Comparison of ENCODE assay signal across 1 cellular context in the genomic region with DNA sequence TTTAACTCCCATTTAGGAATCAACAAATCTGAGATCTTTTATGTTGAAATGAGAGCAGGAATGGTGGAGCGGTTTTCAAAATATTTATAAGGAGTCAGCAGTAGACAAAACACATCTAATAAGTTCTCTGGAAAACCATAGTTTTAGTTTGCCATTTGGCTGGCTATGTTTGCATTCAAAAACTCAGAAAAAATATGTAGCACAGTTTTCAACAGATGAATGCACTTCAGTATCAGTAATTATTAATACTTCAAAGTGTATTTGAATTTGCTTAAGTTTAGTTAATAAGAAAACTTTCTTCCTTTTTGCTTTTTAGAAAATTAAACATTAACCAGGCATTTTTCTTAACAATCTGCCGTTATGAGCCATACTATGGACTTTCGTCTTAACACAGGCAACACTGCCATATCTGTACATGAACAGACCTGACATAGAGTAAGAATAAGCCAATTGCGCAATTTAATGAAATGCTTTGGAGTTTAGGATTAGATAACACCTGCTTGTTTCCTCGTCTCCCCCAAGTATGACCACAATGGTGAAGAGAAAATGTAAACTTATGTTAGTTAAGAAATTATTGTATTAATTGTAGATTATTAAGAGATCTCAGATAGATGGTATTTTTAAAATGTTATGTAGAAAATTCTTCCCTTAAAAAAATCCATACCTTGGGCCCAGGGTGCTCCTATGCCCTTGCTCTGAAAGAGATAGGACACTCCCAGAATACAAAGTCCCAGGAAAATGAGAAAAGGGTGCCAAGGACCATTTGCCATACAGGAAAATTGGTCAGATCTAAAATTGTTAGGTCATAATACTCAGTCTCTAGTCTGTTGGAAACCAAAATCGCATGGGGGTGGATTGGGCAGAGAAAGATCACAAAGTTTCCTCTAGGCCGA.
TF ChIP-seq lines count a peak whose summit lies in the region.

No MANE protein-coding gene starts in this region.

TF ChIP-seq in HepG2, 621 proteins besides CTCF, POLR2A, EP300 and RAD21 (continued from another document and continues in another):
- TF ChIP-seq, protein P1, sequence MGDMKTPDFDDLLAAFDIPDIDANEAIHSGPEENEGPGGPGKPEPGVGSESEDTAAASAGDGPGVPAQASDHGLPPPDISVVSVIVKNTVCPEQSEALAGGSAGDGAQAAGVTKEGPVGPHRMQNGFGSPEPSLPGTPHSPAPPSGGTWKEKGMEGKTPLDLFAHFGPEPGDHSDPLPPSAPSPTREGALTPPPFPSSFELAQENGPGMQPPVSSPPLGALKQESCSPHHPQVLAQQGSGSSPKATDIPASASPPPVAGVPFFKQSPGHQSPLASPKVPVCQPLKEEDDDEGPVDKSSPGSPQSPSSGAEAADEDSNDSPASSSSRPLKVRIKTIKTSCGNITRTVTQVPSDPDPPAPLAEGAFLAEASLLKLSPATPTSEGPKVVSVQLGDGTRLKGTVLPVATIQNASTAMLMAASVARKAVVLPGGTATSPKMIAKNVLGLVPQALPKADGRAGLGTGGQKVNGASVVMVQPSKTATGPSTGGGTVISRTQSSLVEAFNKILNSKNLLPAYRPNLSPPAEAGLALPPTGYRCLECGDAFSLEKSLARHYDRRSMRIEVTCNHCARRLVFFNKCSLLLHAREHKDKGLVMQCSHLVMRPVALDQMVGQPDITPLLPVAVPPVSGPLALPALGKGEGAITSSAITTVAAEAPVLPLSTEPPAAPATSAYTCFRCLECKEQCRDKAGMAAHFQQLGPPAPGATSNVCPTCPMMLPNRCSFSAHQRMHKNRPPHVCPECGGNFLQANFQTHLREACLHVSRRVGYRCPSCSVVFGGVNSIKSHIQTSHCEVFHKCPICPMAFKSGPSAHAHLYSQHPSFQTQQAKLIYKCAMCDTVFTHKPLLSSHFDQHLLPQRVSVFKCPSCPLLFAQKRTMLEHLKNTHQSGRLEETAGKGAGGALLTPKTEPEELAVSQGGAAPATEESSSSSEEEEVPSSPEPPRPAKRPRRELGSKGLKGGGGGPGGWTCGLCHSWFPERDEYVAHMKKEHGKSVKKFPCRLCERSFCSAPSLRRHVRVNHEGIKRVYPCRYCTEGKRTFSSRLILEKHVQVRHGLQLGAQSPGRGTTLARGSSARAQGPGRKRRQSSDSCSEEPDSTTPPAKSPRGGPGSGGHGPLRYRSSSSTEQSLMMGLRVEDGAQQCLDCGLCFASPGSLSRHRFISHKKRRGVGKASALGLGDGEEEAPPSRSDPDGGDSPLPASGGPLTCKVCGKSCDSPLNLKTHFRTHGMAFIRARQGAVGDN (CRISPR knock-in tag; IDR thresholded peaks at IDR 0.05), result no peak
- TF ChIP-seq DPF2 (CRISPR knock-in tag; IDR thresholded peaks at IDR 0.05; ENCODE audit: borderline replicate concordance, low read depth) (peak; percentile 52; the same call in 1 of the 2 replicates), MAF1 (CRISPR knock-in tag; IDR thresholded peaks at IDR 0.05; ENCODE audit: borderline replicate concordance) (no peak), MBNL3 (CRISPR knock-in tag; conservative IDR thresholded peaks at IDR 0.05) (no peak), ZNF180 (CRISPR knock-in tag; IDR thresholded peaks at IDR 0.05; ENCODE audit: borderline replicate concordance, low read depth) (no peak), CBX2 (IDR thresholded peaks at IDR 0.05; ENCODE audit: low read depth, low read length) (no peak), CBX2 (CRISPR knock-in tag; IDR thresholded peaks at IDR 0.05; ENCODE audit: low read depth) (no peak), ZNF329 (CRISPR knock-in tag; IDR thresholded peaks at IDR 0.05; ENCODE audit: low read depth) (no peak), HCFC1 (IDR thresholded peaks at IDR 0.05; ENCODE audit: low read depth, low read length) (no peak), YEATS2 (CRISPR knock-in tag; IDR thresholded peaks at IDR 0.05; ENCODE audit: borderline replicate concordance) (no peak), EEA1 (CRISPR knock-in tag; IDR thresholded peaks at IDR 0.05; ENCODE audit: borderline replicate concordance) (no peak), ZNF468 (CRISPR knock-in tag; IDR thresholded peaks at IDR 0.05) (no peak), LCORL (IDR thresholded peaks at IDR 0.05) (no peak), LCORL (CRISPR knock-in tag; IDR thresholded peaks at IDR 0.05) (no peak), ZNF230 (CRISPR knock-in tag; IDR thresholded peaks at IDR 0.05) (no peak), KDM2A (CRISPR knock-in tag; IDR thresholded peaks at IDR 0.05; ENCODE audit: borderline replicate concordance, low read depth) (no peak), ZNF720 (CRISPR knock-in tag; IDR thresholded peaks at IDR 0.05) (no peak), HHEX (CRISPR knock-in tag; IDR thresholded peaks at IDR 0.05) (no peak), EHMT2 (IDR thresholded peaks at IDR 0.05; ENCODE audit: borderline replicate concordance, low read depth, low read length) (peak; percentile 92; the same call in 1 of the 2 replicates), ELF1 (CRISPR knock-in tag; IDR thresholded peaks at IDR 0.05) (no peak), PTBP1 (IDR thresholded peaks at IDR 0.05; ENCODE audit: low read depth, low read length, poor library complexity, severe bottlenecking) (no peak), ZBTB42 (CRISPR knock-in tag; IDR thresholded peaks at IDR 0.05) (no peak), NR1H2 (CRISPR knock-in tag; IDR thresholded peaks at IDR 0.05; ENCODE audit: borderline replicate concordance, low read depth) (no peak), JUND (CRISPR knock-in tag; IDR thresholded peaks at IDR 0.05) (no peak), SETDB1 (CRISPR knock-in tag; IDR thresholded peaks at IDR 0.05; ENCODE audit: borderline replicate concordance) (no peak), HMG20A (CRISPR knock-in tag; IDR thresholded peaks at IDR 0.05; ENCODE audit: borderline replicate concordance) (peak; percentile 90), PCBP2 (optimal IDR thresholded peaks at IDR 0.05; ENCODE audit: low read depth, low read length, poor library complexity, severe bottlenecking) (no peak), MIER2 (CRISPR knock-in tag; IDR thresholded peaks at IDR 0.05) (no peak), HDAC2 (CRISPR knock-in tag; IDR thresholded peaks at IDR 0.05) (peak; percentile 79), ZNF501 (CRISPR knock-in tag; IDR thresholded peaks at IDR 0.05) (no peak), ZNF34 (CRISPR knock-in tag; IDR thresholded peaks at IDR 0.05; ENCODE audit: borderline replicate concordance) (no peak), SRF (IDR thresholded peaks at IDR 0.05; ENCODE audit: low read depth, low read length) (peak; percentile 87; the same call in 1 of the 2 replicates), SMAD9 (CRISPR knock-in tag; IDR thresholded peaks at IDR 0.05) (no peak), ZNF296 (CRISPR knock-in tag; conservative IDR thresholded peaks at IDR 0.05) (no peak)
- TF ChIP-seq, protein P2, sequence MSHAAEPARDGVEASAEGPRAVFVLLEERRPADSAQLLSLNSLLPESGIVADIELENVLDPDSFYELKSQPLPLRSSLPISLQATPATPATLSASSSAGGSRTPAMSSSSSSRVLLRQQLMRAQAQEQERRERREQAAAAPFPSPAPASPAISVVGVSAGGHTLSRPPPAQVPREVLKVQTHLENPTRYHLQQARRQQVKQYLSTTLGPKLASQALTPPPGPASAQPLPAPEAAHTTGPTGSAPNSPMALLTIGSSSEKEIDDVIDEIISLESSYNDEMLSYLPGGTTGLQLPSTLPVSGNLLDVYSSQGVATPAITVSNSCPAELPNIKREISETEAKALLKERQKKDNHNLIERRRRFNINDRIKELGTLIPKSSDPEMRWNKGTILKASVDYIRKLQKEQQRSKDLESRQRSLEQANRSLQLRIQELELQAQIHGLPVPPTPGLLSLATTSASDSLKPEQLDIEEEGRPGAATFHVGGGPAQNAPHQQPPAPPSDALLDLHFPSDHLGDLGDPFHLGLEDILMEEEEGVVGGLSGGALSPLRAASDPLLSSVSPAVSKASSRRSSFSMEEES (CRISPR knock-in tag; IDR thresholded peaks at IDR 0.05), result no peak
- TF ChIP-seq, protein P3, sequence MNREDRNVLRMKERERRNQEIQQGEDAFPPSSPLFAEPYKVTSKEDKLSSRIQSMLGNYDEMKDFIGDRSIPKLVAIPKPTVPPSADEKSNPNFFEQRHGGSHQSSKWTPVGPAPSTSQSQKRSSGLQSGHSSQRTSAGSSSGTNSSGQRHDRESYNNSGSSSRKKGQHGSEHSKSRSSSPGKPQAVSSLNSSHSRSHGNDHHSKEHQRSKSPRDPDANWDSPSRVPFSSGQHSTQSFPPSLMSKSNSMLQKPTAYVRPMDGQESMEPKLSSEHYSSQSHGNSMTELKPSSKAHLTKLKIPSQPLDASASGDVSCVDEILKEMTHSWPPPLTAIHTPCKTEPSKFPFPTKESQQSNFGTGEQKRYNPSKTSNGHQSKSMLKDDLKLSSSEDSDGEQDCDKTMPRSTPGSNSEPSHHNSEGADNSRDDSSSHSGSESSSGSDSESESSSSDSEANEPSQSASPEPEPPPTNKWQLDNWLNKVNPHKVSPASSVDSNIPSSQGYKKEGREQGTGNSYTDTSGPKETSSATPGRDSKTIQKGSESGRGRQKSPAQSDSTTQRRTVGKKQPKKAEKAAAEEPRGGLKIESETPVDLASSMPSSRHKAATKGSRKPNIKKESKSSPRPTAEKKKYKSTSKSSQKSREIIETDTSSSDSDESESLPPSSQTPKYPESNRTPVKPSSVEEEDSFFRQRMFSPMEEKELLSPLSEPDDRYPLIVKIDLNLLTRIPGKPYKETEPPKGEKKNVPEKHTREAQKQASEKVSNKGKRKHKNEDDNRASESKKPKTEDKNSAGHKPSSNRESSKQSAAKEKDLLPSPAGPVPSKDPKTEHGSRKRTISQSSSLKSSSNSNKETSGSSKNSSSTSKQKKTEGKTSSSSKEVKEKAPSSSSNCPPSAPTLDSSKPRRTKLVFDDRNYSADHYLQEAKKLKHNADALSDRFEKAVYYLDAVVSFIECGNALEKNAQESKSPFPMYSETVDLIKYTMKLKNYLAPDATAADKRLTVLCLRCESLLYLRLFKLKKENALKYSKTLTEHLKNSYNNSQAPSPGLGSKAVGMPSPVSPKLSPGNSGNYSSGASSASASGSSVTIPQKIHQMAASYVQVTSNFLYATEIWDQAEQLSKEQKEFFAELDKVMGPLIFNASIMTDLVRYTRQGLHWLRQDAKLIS (CRISPR knock-in tag; IDR thresholded peaks at IDR 0.05), result no peak
- TF ChIP-seq, protein P4, sequence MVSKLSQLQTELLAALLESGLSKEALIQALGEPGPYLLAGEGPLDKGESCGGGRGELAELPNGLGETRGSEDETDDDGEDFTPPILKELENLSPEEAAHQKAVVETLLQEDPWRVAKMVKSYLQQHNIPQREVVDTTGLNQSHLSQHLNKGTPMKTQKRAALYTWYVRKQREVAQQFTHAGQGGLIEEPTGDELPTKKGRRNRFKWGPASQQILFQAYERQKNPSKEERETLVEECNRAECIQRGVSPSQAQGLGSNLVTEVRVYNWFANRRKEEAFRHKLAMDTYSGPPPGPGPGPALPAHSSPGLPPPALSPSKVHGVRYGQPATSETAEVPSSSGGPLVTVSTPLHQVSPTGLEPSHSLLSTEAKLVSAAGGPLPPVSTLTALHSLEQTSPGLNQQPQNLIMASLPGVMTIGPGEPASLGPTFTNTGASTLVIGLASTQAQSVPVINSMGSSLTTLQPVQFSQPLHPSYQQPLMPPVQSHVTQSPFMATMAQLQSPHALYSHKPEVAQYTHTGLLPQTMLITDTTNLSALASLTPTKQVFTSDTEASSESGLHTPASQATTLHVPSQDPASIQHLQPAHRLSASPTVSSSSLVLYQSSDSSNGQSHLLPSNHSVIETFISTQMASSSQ (IDR thresholded peaks at IDR 0.05; ENCODE audit: low read depth), result peak; percentile 94
- TF ChIP-seq, protein P4 (CRISPR knock-in tag; IDR thresholded peaks at IDR 0.05; ENCODE audit: borderline replicate concordance), result peak; percentile 92; the same call in 1 of the 2 replicates
- TF ChIP-seq, protein P5, sequence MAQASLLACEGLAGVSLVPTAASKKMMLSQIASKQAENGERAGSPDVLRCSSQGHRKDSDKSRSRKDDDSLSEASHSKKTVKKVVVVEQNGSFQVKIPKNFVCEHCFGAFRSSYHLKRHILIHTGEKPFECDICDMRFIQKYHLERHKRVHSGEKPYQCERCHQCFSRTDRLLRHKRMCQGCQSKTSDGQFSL (CRISPR knock-in tag; IDR thresholded peaks at IDR 0.05), result no peak
- TF ChIP-seq, protein P6, sequence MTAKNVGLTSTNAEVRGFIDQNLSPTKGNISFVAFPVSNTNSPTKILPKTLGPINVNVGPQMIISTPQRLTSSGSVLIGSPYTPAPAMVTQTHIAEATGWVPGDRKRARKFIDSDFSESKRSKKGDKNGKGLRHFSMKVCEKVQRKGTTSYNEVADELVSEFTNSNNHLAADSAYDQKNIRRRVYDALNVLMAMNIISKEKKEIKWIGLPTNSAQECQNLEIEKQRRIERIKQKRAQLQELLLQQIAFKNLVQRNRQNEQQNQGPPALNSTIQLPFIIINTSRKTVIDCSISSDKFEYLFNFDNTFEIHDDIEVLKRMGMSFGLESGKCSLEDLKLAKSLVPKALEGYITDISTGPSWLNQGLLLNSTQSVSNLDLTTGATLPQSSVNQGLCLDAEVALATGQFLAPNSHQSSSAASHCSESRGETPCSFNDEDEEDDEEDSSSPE (CRISPR knock-in tag; IDR thresholded peaks at IDR 0.05), result no peak
- TF ChIP-seq, protein P7, sequence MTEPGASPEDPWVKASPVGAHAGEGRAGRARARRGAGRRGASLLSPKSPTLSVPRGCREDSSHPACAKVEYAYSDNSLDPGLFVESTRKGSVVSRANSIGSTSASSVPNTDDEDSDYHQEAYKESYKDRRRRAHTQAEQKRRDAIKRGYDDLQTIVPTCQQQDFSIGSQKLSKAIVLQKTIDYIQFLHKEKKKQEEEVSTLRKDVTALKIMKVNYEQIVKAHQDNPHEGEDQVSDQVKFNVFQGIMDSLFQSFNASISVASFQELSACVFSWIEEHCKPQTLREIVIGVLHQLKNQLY (CRISPR knock-in tag; IDR thresholded peaks at IDR 0.05), result no peak
- TF ChIP-seq, protein P8, sequence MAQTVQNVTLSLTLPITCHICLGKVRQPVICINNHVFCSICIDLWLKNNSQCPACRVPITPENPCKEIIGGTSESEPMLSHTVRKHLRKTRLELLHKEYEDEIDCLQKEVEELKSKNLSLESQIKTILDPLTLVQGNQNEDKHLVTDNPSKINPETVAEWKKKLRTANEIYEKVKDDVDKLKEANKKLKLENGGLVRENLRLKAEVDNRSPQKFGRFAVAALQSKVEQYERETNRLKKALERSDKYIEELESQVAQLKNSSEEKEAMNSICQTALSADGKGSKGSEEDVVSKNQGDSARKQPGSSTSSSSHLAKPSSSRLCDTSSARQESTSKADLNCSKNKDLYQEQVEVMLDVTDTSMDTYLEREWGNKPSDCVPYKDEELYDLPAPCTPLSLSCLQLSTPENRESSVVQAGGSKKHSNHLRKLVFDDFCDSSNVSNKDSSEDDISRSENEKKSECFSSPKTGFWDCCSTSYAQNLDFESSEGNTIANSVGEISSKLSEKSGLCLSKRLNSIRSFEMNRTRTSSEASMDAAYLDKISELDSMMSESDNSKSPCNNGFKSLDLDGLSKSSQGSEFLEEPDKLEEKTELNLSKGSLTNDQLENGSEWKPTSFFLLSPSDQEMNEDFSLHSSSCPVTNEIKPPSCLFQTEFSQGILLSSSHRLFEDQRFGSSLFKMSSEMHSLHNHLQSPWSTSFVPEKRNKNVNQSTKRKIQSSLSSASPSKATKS (CRISPR knock-in tag; IDR thresholded peaks at IDR 0.05), result no peak
